Comparison of ENCODE assay signal across 9 cellular contexts in genomic region chr4:83272900-83273299, GRCh38. TPM values are rescaled to one million over a fixed set of nuclear protein-coding genes. Genes with fewer than 3 reads are reported as not detected.
DNase-seq lines count a peak whose midpoint lies in the region; ATAC-seq and TF ChIP-seq lines count a peak whose summit lies in the region.
"Had no signal": no experiment of that assay in that cellular context is flagged by ENCODE, and none has a peak within 500 bp of the region (broad histone marks: within the 10 kb centered on the region; RNA-seq: fewer than 3 reads in every experiment).

No MANE protein-coding gene starts in this region.

- H3K9me3 Mint-ChIP-seq in activated naive CD8-positive, alpha-beta T cell treated with anti-CD3 and anti-CD28 coated beads, Interleukin-2, amount 50 U/mL, for 24 hours: no peaks in the 10 kb centered on the region

- in situ Hi-C loops in transverse colon (cut with MboI; ENCODE audit: low pct_ligation_motif_present in 1 of 4, low pct_unique_long_range_greater_than_20kb in 1 of 4, low sequenced_read_pairs in 3 of 4): loop anchor here in 3 of 4 donors (25.0 kb wide), 3 partner anchors 186 to 811 kb away; partner anchors contain the start of gene THAP9 (in 1 of the 3)

- H3K4me1 ChIP-seq in adrenal gland (replicated peaks in 1 of 2) (peaks cover 0 to under 1% of the 10 kb centered on the region in 2 donors), transverse colon (no peaks in the 10 kb centered on the region), mesendoderm (ENCODE audit: control insufficient read depth, low read depth, low read length) (no peaks in the 10 kb centered on the region)

- ATAC-seq in GM18868 (IDR thresholded peaks at IDR 0.05; ENCODE audit: unreplicated experiment): peak; percentile 84
- peak; percentile 85 for ATAC-seq in GM21717 (IDR thresholded peaks at IDR 0.05; ENCODE audit: unreplicated experiment)
- ATAC-seq in HG03378 (IDR thresholded peaks at IDR 0.05; ENCODE audit: unreplicated experiment): peak; percentile 89
- ATAC-seq in activated naive CD8-positive, alpha-beta T cell treated with anti-CD3 and anti-CD28 coated beads, Interleukin-2, amount 50 U/mL, for 24 hours: no peak
- ATAC-seq: left colon had no signal

- no peak overlapping the region for H3K4me2 ChIP-seq in mesendoderm (ENCODE audit: low read length)

- H3K9ac ChIP-seq in mesendoderm (ENCODE audit: low read length): no peak overlapping the region

- no peak for TF ChIP-seq CTCF in adrenal gland (IDR thresholded peaks at IDR 0.05)
- no peak for TF ChIP-seq CTCF in transverse colon (IDR thresholded peaks at IDR 0.05)

- H3K27me3 Mint-ChIP-seq in activated naive CD8-positive, alpha-beta T cell treated with anti-CD3 and anti-CD28 coated beads, Interleukin-2, amount 50 U/mL, for 24 hours: no peaks in the 10 kb centered on the region

- no peak overlapping the region for H2AK5ac ChIP-seq in mesendoderm (ENCODE audit: low read length)

- H3K56ac ChIP-seq in mesendoderm (ENCODE audit: low read length): no peak overlapping the region

- no peak overlapping the region for H3K4me3 Mint-ChIP-seq in activated naive CD8-positive, alpha-beta T cell treated with anti-CD3 and anti-CD28 coated beads, Interleukin-2, amount 50 U/mL, for 24 hours

- TF ChIP-seq EP300 in transverse colon (IDR thresholded peaks at IDR 0.05; ENCODE audit: low read depth): no peak

- H3K27ac ChIP-seq in adrenal gland (no peak overlapping the region), transverse colon (no peak overlapping the region), mesendoderm (ENCODE audit: low read depth, low read length) (no peak overlapping the region)

- no peak overlapping the region for H2BK120ac ChIP-seq in mesendoderm (ENCODE audit: low read depth, low read length)

- H3K9me3 ChIP-seq in adrenal gland (replicated peaks in 1 of 3): peaks cover 0 to 5% (median 0%) of the 10 kb centered on the region in 3 donors
- no peaks in the 10 kb centered on the region for H3K9me3 ChIP-seq in transverse colon

- no peak overlapping the region for H3K18ac ChIP-seq in mesendoderm (ENCODE audit: low read length)

- H3K4ac ChIP-seq in mesendoderm (ENCODE audit: low read depth, low read length): no peak overlapping the region

- H3K27ac Mint-ChIP-seq in activated naive CD8-positive, alpha-beta T cell treated with anti-CD3 and anti-CD28 coated beads, Interleukin-2, amount 50 U/mL, for 24 hours: peak overlapping the region; percentile 16

- H3K4me3 ChIP-seq in adrenal gland (no peak overlapping the region), transverse colon (no peak overlapping the region), mesendoderm (ENCODE audit: low read length) (no peak overlapping the region)

- peaks cover 32% of the 10 kb centered on the region for H3K4me1 Mint-ChIP-seq in activated naive CD8-positive, alpha-beta T cell treated with anti-CD3 and anti-CD28 coated beads, Interleukin-2, amount 50 U/mL, for 24 hours

- no peak for DNase-seq in activated naive CD8-positive, alpha-beta T cell treated with anti-CD3 and anti-CD28 coated beads, Interleukin-2, amount 50 U/mL, for 24 hours
- DNase-seq in adrenal gland: no peak
- DNase-seq in EL: no peak
- DNase-seq in transverse colon: no peak
- DNase-seq in mesendoderm: no peak
- DNase-seq: left colon had no signal

- no peak overlapping the region for H4K8ac ChIP-seq in mesendoderm (ENCODE audit: low read depth, low read length)

- no peaks in the 10 kb centered on the region for H3K79me2 ChIP-seq in mesendoderm (ENCODE audit: control insufficient read depth, insufficient read depth, low read length)

- H4K5ac ChIP-seq in mesendoderm (ENCODE audit: low read length): no peak overlapping the region

- no peak overlapping the region for H2BK15ac ChIP-seq in mesendoderm (replicated peaks; ENCODE audit: low read depth)

- WGBS in adrenal gland, 4 donors: 85 to 92% (median 89%) methylated on average over 5 of the region's 5 CpGs
- 78 to 80% methylated on average over 4 to 5 of the region's 5 CpGs for WGBS in transverse colon (ENCODE audit: low coverage in 1 of 2), 2 donors
- WGBS in mesendoderm (ENCODE audit: extremely low coverage, insufficient coverage, low lambda C conversion rate): no CpG with 5 or more reads among the region's 5 CpGs

- peaks cover 0 to 36% of the 10 kb centered on the region in 2 donors for H3K36me3 ChIP-seq in adrenal gland (replicated peaks in 1 of 2)
- H3K36me3 ChIP-seq in transverse colon: no peaks in the 10 kb centered on the region
- H3K36me3 ChIP-seq in mesendoderm (ENCODE audit: control insufficient read depth, insufficient read depth, low read length): no peaks in the 10 kb centered on the region

- H3K79me1 ChIP-seq in mesendoderm (ENCODE audit: low read length): no peaks in the 10 kb centered on the region

- H2BK5ac ChIP-seq in mesendoderm (ENCODE audit: low read length): no peak overlapping the region

- no peak for TF ChIP-seq POLR2A in adrenal gland (IDR thresholded peaks at IDR 0.05)
- no peak for TF ChIP-seq POLR2A in transverse colon (IDR thresholded peaks at IDR 0.05)

- H3K23ac ChIP-seq in mesendoderm (ENCODE audit: low read length): no peak overlapping the region

- intact Hi-C loops in adrenal gland (cut with DNase I) (no loop called here), transverse colon (cut with DNase I; ENCODE audit: low total_unique reads) (no loop called here)

- H3K27me3 ChIP-seq in adrenal gland: no peaks in the 10 kb centered on the region
- H3K27me3 ChIP-seq in transverse colon: no peaks in the 10 kb centered on the region
- H3K27me3 ChIP-seq in mesendoderm (ENCODE audit: insufficient read depth, low read length, poor library complexity): no peaks in the 10 kb centered on the region

- peaks cover 39% of the 10 kb centered on the region for H3K36me3 Mint-ChIP-seq in activated naive CD8-positive, alpha-beta T cell treated with anti-CD3 and anti-CD28 coated beads, Interleukin-2, amount 50 U/mL, for 24 hours (ENCODE audit: low read depth)

RNA-seq across cellular contexts. Expression of gene COQ2, which starts 11.7 kb away (rescaled TPM):
- 10 to 100 TPM; 25.3 to 73.9 (median 33.7) TPM for total RNA-seq in adrenal gland
- 10 to 100 TPM; 10.5 to 35.0 (median 19.4) TPM for polyA plus RNA-seq in adrenal gland
- total RNA-seq in transverse colon: 10 to 100 TPM in 3 of 4 donors, under 1 TPM in 1; 0.75 to 14.4 (median 12.2) TPM
- 30.4 TPM for polyA plus RNA-seq in mesendoderm (2013, experiment 1 of 2)
- polyA plus RNA-seq in mesendoderm (2013, experiment 2 of 2): 29.4 TPM
